10 cellular contexts compared by ENCODE assay signal in genomic region chr6:27275025-27275956, GRCh38. TPM values are rescaled to one million over a fixed set of nuclear protein-coding genes. Genes with fewer than 3 reads are reported as not detected.
A peak's percentile ranks its signal among the peaks of the same experiment; 100 is the strongest.
DNase-seq lines count a peak whose midpoint lies in the region; ATAC-seq and TF ChIP-seq lines count a peak whose summit lies in the region.
"Had no signal": no experiment of that assay in that cellular context is flagged by ENCODE, and none has a peak within 500 bp of the region (broad histone marks: within the 10 kb centered on the region; RNA-seq: fewer than 3 reads in every experiment).

No MANE protein-coding gene starts in this region.

- no peaks in the 10 kb centered on the region for H3K27me3 ChIP-seq in Panc1 (ENCODE audit: control insufficient read depth, insufficient read depth, low read length)

- H3K36me3 Mint-ChIP-seq in naive thymus-derived CD8-positive, alpha-beta T cell: peaks cover 2 to 25% (median 10%) of the 10 kb centered on the region in 3 donors

- H3K4me3 ChIP-seq in GM08714 (ENCODE audit: low read length): peak overlapping the region; percentile 1
- peak overlapping the region; percentile 36 to 61 for H3K4me3 ChIP-seq in Panc1 (ENCODE audit: low read depth in 2 of 2, low read length in 2 of 2)
- H3K4me3 ChIP-seq: heart right ventricle had no signal

- H3K36me3 ChIP-seq in Panc1 (ENCODE audit: control insufficient read depth, insufficient read depth, low read length): no peaks in the 10 kb centered on the region; the same call in 1 of the 2 replicates
- H3K36me3 ChIP-seq: heart right ventricle had no signal

- H3K27ac ChIP-seq in Panc1 (ENCODE audit: low read length): no peak overlapping the region
- H3K27ac ChIP-seq: heart right ventricle had no signal

- peaks cover 0 to 6% (median 1%) of the 10 kb centered on the region in 4 donors for H3K4me1 Mint-ChIP-seq in naive thymus-derived CD8-positive, alpha-beta T cell

- BruUV-seq in Panc1 (replicated peaks; lab: Mats Ljungman, UMichigan): no TSS peak

- H3K9me3 ChIP-seq in Panc1 (ENCODE audit: control insufficient read depth, insufficient read depth, low read depth, low read length): no peaks in the 10 kb centered on the region

- peaks cover 0 to 43% (median 23%) of the 10 kb centered on the region in 9 donors for H3K9me3 Mint-ChIP-seq in naive thymus-derived CD8-positive, alpha-beta T cell

- ATAC-seq in Panc1: peak; percentile 56
- ATAC-seq in left lobe of liver: no peak
- ATAC-seq in naive thymus-derived CD8-positive, alpha-beta T cell: no peak
- ATAC-seq: heart right ventricle had no signal

- no peak for TF ChIP-seq CTCF in Panc1 (IDR thresholded peaks at IDR 0.05)

- in situ Hi-C loops in Panc1 (cut with HindIII; ENCODE audit: low pct_unique_long_range_greater_than_20kb, low sequenced_read_pairs): no loop called here

- DNase-seq in NCI-H2081 (lab: John Stamatoyannopoulos, UW) (peak; percentile 44), NCI-H2081 treated with DMSO at 0.1 percent for 48 hours (lab: John Stamatoyannopoulos, UW) (no peak), Panc1 (ENCODE audit: low read depth, low spot score) (no peak), iris pigment epithelial cell (ENCODE audit: low read depth) (peak; percentile 38), NCI-H2029 treated with DMSO at 0.1 percent for 48 hours (lab: John Stamatoyannopoulos, UW) (no peak), left lobe of liver (ENCODE audit: low spot score) (no peak)
- DNase-seq in naive thymus-derived CD8-positive, alpha-beta T cell: no peak
- DNase-seq: heart right ventricle had no signal

- H3K4me3 Mint-ChIP-seq in naive thymus-derived CD8-positive, alpha-beta T cell: no peak overlapping the region

- H3K27ac Mint-ChIP-seq in naive thymus-derived CD8-positive, alpha-beta T cell: no peak overlapping the region

- intact Hi-C loops in Panc1 (cut with micrococcal nuclease; ENCODE audit: unreplicated experiment): no loop called here

- H3K27me3 Mint-ChIP-seq in naive thymus-derived CD8-positive, alpha-beta T cell: peaks cover 53 to 94% (median 73%) of the 10 kb centered on the region in 5 donors

- H3K4me1 ChIP-seq in Panc1 (ENCODE audit: control insufficient read depth, insufficient read depth, low read length): peaks cover 9% of the 10 kb centered on the region

- POLR2A ChIA-PET in Panc1 (lab: Charles Lee): no interaction called here
- POLR2A ChIA-PET in naive thymus-derived CD8-positive, alpha-beta T cell (lab: Charles Lee): interaction anchor here (0.6 kb wide), 1 partner anchor 1101 kb away, joined by 4 read pairs; no protein-coding TSS in a partner anchor

- CTCF ChIA-PET in Panc1 (lab: Charles Lee): interaction anchor here (0.8 kb wide), 1 partner anchor 24 kb away, joined by 3 read pairs; no protein-coding TSS in a partner anchor

RNA-seq across cellular contexts. Expression of gene PRSS16, which starts 27.8 kb away (rescaled TPM):
- 4.7 TPM for total RNA-seq in Panc1 (2021; ENCODE audit: unreplicated experiment)
- polyA plus RNA-seq in Panc1 (2012; ENCODE audit: insufficient read length): 4.7 TPM
- 0.08 TPM for total RNA-seq in left lobe of liver
- under 1 TPM in 1 of 2 experiments, not detected in 1; 0.25 TPM for total RNA-seq in naive thymus-derived CD8-positive, alpha-beta T cell
- polyA plus RNA-seq in naive thymus-derived CD8-positive, alpha-beta T cell: 1 to 10 TPM in 1 of 3 donors, under 1 TPM in 1, not detected in 1; 0.57 to 1.0 TPM
- polyA plus RNA-seq: heart right ventricle had no signal

RNA-seq across cellular contexts. Expression of gene POM121L2, which starts 36.8 kb away (rescaled TPM):
- total RNA-seq in Panc1 (2021; ENCODE audit: unreplicated experiment): not detected
- polyA plus RNA-seq in Panc1 (2012; ENCODE audit: insufficient read length): not detected
- not detected for total RNA-seq in left lobe of liver
- not detected for total RNA-seq in naive thymus-derived CD8-positive, alpha-beta T cell
- polyA plus RNA-seq in naive thymus-derived CD8-positive, alpha-beta T cell: not detected
- total RNA-seq: heart right ventricle, MCF 10A had no signal
- polyA plus RNA-seq: heart right ventricle had no signal

Comparison
In these comparisons a context has a peak if more than half of its experiments do, and no peak if none do; other contexts are left out.
1. DNase-seq: peak in NCI-H2081 (2 of 2) and iris pigment epithelial cell (single experiment); none in NCI-H2081 treated with DMSO at 0.1 percent for 48 hours (single experiment), Panc1 (single experiment), NCI-H2029 treated with DMSO at 0.1 percent for 48 hours (single experiment), left lobe of liver (single experiment) and naive thymus-derived CD8-positive, alpha-beta T cell (0 of 10).